Comparison of ENCODE assay signal across 22 cellular contexts in the genomic region with DNA sequence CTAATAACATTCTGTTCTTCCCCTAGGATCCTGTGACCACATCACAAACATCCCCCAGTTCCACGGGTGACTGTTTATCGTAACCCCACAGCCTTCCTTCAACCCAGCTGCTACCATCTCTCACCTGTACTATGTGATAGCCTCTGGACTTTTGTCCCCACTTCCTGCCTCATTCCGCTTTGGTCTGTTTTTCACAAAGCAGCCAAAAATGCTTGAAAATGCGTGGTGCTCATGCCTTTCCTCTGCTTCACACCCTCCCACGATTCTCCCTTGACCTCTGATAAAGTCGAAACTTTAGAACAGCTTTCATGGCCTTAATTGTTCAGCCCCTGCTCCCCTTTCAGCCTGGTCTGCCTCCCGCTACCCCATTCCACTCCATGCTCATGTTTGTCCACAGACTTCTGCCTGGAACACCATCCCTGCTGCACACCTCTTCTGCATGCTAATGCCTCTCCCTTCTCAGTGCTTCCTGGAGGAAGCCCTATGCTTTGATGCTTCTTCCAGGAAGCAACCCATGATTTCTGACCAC.
DNase-seq lines count a peak whose midpoint lies in the region; ATAC-seq, FAIRE-seq and TF ChIP-seq lines count a peak whose summit lies in the region.
"Had no signal": no experiment of that assay in that cellular context is flagged by ENCODE, and none has a peak within 500 bp of the region (broad histone marks: within the 10 kb centered on the region; RNA-seq: fewer than 3 reads in every experiment).

No MANE protein-coding gene starts in this region.

- H3K9me3 Mint-ChIP-seq in MCF 10A (ENCODE audit: unreplicated experiment), result no peaks in the 10 kb centered on the region

- TF ChIP-seq EP300 in HepG2 (IDR thresholded peaks at IDR 0.05; ENCODE audit: low read depth in 2 of 2, low read length in 2 of 2) (peak in 1 of 2 experiments; percentile 34; a peak in 1 of 4 replicates), HepG2 (CRISPR knock-in tag; IDR thresholded peaks at IDR 0.05; ENCODE audit: borderline replicate concordance) (no peak; the same call in 1 of the 2 replicates)

- intact Hi-C loops in HepG2 (cut with micrococcal nuclease; ENCODE audit: unreplicated experiment), result loop anchor here (1.0 to 5.0 kb wide), 7 partner anchors 34 to 223 kb away; a partner anchor contains a TSS
- intact Hi-C loops in MCF 10A (cut with micrococcal nuclease), result no loop called here

- H3K36me3 ChIP-seq in HepG2 (replicated peaks in 1 of 2; ENCODE audit: control insufficient read depth in 1 of 2, insufficient read depth in 2 of 2, low read length in 2 of 2), result no peaks in the 10 kb centered on the region

- H3K9ac ChIP-seq in HepG2 (ENCODE audit: insufficient read depth, low read depth, low read length), result peak overlapping the region; percentile 50
- H3K9ac ChIP-seq: GM23248, SK-N-SH had no signal

- H3K4me1 Mint-ChIP-seq in MCF 10A (ENCODE audit: insufficient read depth, unreplicated experiment), result no peaks in the 10 kb centered on the region
- H3K4me1 Mint-ChIP-seq: CD4-positive, alpha-beta memory T cell had no signal

- WGBS in HepG2 (ENCODE audit: low lambda C conversion rate), result 9% methylated on average over 7 of the region's 7 CpGs

- no peak overlapping the region for H2AFZ ChIP-seq in HepG2 (ENCODE audit: low read length)
- H2AFZ ChIP-seq: GM23248 had no signal

- BruUV-seq in HepG2 (replicated peaks; lab: Mats Ljungman, UMichigan) (no TSS peak), MCF 10A (replicated peaks; lab: Mats Ljungman, UMichigan) (no TSS peak)

- H3K27ac Mint-ChIP-seq in MCF 10A (ENCODE audit: low read depth, unreplicated experiment), result no peak overlapping the region
- H3K27ac Mint-ChIP-seq: CD4-positive, alpha-beta memory T cell had no signal

- H3K36me3 Mint-ChIP-seq in MCF 10A (ENCODE audit: insufficient read depth, unreplicated experiment), result no peaks in the 10 kb centered on the region
- H3K36me3 Mint-ChIP-seq: CD4-positive, alpha-beta memory T cell had no signal

- TF ChIP-seq POLR2A in HepG2 (IDR thresholded peaks at IDR 0.05; ENCODE audit: insufficient read depth in 1 of 2, low read depth in 2 of 2, low read length in 2 of 2), result no peak

- CTCF ChIA-PET in HepG2 (lab: Yijun Ruan, JAX; ENCODE audit: low intra/inter-chr PET ratio, low total read pairs), result no interaction called here
- CTCF ChIA-PET in MCF 10A (lab: Yijun Ruan, JAX), result interaction anchor here (0.6 kb wide), 1 partner anchor 492 kb away, joined by 3 read pairs; no protein-coding TSS in a partner anchor

- H3K9me3 ChIP-seq in HepG2 (ENCODE audit: low read length), result no peaks in the 10 kb centered on the region
- H3K9me3 ChIP-seq: SK-N-SH had no signal

- in situ Hi-C loops in HepG2 (cut with HindIII; ENCODE audit: extremely low pct_ligation_motif_present, low pct_unique_long_range_greater_than_20kb), result loop anchor here (5.0 kb wide), 1 partner anchor 94 kb away; no protein-coding TSS in a partner anchor

- no peaks in the 10 kb centered on the region for H3K79me2 ChIP-seq in HepG2 (ENCODE audit: insufficient read depth, low read length)

- peaks cover 94% of the 10 kb centered on the region for H3K4me1 ChIP-seq in HepG2 (ENCODE audit: insufficient read depth, low read length)

- POLR2A ChIA-PET in HepG2 (lab: Yijun Ruan, JAX), result interaction anchor here (0.6 to 2.6 kb wide), 10 partner anchors 19 to 166 kb away, joined by 3 to 20 read pairs (median 5); a partner anchor contains a TSS
- POLR2A ChIA-PET in MCF 10A (lab: Yijun Ruan, JAX), result interaction anchor here (0.6 kb wide), 1 partner anchor 1169 kb away, joined by 3 read pairs; no protein-coding TSS in a partner anchor

- TF ChIP-seq CTCF in HepG2 (CRISPR knock-in tag; IDR thresholded peaks at IDR 0.05) (no peak), omental fat pad (IDR thresholded peaks at IDR 0.05) (no peak), MCF 10A (IDR thresholded peaks at IDR 0.05; ENCODE audit: unreplicated experiment) (no peak)

- H4K20me1 ChIP-seq in HepG2 (ENCODE audit: insufficient read depth, low read length), result no peaks in the 10 kb centered on the region

- peak overlapping the region; percentile 52 for H3K4me2 ChIP-seq in HepG2 (ENCODE audit: low read depth, low read length)
- H3K4me2 ChIP-seq: SK-N-SH had no signal

- H3K27ac ChIP-seq in HepG2 (ENCODE audit: extremely low read length, insufficient read depth, low read length), result peak overlapping the region; percentile 80
- H3K27ac ChIP-seq: GM23248 had no signal

- H3K27me3 ChIP-seq in HepG2 (ENCODE audit: control insufficient read depth in 1 of 2, insufficient read depth in 2 of 2, low read length in 2 of 2), result no peaks in the 10 kb centered on the region

- peak; percentile 71 for FAIRE-seq in HepG2 (lab: Jason Lieb, UNC)
- FAIRE-seq: A204.1, D721Med, G401.6 had no signal

- peaks cover 11% of the 10 kb centered on the region for H3K27me3 Mint-ChIP-seq in MCF 10A (ENCODE audit: insufficient read depth, unreplicated experiment)
- H3K27me3 Mint-ChIP-seq: CD4-positive, alpha-beta memory T cell had no signal

- peak overlapping the region in 1 of 3 experiments; percentile 19; a peak in 1 of 6 replicates for H3K4me3 ChIP-seq in HepG2 (replicated peaks in 1 of 3; ENCODE audit: insufficient read depth in 1 of 3, low read depth in 2 of 3, low read length in 3 of 3)
- H3K4me3 ChIP-seq: GM23248 had no signal

- peak; percentile 48 for ATAC-seq in HepG2
- ATAC-seq in omental fat pad (ENCODE audit: low FRiP score), result peak; percentile 26
- ATAC-seq in HG02642 (IDR thresholded peaks at IDR 0.05; ENCODE audit: poor library complexity, unreplicated experiment), result no peak
- ATAC-seq: HCT116 had no signal

- no peak overlapping the region for H3K4me3 Mint-ChIP-seq in MCF 10A (ENCODE audit: unreplicated experiment)
- H3K4me3 Mint-ChIP-seq: CD4-positive, alpha-beta memory T cell had no signal

- peak; percentile 48 for DNase-seq in COLO668 (lab: John Stamatoyannopoulos, UW; ENCODE audit: unreplicated experiment)
- DNase-seq in NCI-H69 (lab: John Stamatoyannopoulos, UW), result peak; percentile 39
- DNase-seq in HepG2 (ENCODE audit: low spot score), result peak; percentile 53
- no peak for DNase-seq in omental fat pad (ENCODE audit: low spot score)
- no peak for DNase-seq in EL
- no peak for DNase-seq in MCF 10A (ENCODE audit: unreplicated experiment)
- DNase-seq: CD4-positive, alpha-beta memory T cell; DMS79 treated with DMSO at 0.1 percent for 48 hours; GM23248; KG1; NCI-H187 treated with DMSO at 0.1 percent for 48 hours; NCI-H345; NCI-H524 treated with DMSO at 0.1 percent for 48 hours; PC-3; RPMI8226; SHP77 treated with DMSO at 0.1 percent for 48 hours; SK-N-SH had no signal

- TF ChIP-seq RAD21 in HepG2 (CRISPR knock-in tag; IDR thresholded peaks at IDR 0.05), result no peak

TF ChIP-seq in HepG2, 621 proteins besides CTCF, POLR2A, EP300 and RAD21 (continues in another document):
- TF ChIP-seq ETV5 (CRISPR knock-in tag; IDR thresholded peaks at IDR 0.05; ENCODE audit: borderline replicate concordance) (peak; percentile 78; the same call in 1 of the 2 replicates), ZNF788 (CRISPR knock-in tag; IDR thresholded peaks at IDR 0.05; ENCODE audit: borderline replicate concordance) (0 out of 2 replicates have a peak, but pooled peaks have one; percentile 64), ZNF747 (CRISPR knock-in tag; IDR thresholded peaks at IDR 0.05; ENCODE audit: borderline replicate concordance) (no peak)
- TF ChIP-seq, protein P1, sequence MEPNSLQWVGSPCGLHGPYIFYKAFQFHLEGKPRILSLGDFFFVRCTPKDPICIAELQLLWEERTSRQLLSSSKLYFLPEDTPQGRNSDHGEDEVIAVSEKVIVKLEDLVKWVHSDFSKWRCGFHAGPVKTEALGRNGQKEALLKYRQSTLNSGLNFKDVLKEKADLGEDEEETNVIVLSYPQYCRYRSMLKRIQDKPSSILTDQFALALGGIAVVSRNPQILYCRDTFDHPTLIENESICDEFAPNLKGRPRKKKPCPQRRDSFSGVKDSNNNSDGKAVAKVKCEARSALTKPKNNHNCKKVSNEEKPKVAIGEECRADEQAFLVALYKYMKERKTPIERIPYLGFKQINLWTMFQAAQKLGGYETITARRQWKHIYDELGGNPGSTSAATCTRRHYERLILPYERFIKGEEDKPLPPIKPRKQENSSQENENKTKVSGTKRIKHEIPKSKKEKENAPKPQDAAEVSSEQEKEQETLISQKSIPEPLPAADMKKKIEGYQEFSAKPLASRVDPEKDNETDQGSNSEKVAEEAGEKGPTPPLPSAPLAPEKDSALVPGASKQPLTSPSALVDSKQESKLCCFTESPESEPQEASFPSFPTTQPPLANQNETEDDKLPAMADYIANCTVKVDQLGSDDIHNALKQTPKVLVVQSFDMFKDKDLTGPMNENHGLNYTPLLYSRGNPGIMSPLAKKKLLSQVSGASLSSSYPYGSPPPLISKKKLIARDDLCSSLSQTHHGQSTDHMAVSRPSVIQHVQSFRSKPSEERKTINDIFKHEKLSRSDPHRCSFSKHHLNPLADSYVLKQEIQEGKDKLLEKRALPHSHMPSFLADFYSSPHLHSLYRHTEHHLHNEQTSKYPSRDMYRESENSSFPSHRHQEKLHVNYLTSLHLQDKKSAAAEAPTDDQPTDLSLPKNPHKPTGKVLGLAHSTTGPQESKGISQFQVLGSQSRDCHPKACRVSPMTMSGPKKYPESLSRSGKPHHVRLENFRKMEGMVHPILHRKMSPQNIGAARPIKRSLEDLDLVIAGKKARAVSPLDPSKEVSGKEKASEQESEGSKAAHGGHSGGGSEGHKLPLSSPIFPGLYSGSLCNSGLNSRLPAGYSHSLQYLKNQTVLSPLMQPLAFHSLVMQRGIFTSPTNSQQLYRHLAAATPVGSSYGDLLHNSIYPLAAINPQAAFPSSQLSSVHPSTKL (CRISPR knock-in tag; IDR thresholded peaks at IDR 0.05), result peak; percentile 76
- TF ChIP-seq, protein P2, sequence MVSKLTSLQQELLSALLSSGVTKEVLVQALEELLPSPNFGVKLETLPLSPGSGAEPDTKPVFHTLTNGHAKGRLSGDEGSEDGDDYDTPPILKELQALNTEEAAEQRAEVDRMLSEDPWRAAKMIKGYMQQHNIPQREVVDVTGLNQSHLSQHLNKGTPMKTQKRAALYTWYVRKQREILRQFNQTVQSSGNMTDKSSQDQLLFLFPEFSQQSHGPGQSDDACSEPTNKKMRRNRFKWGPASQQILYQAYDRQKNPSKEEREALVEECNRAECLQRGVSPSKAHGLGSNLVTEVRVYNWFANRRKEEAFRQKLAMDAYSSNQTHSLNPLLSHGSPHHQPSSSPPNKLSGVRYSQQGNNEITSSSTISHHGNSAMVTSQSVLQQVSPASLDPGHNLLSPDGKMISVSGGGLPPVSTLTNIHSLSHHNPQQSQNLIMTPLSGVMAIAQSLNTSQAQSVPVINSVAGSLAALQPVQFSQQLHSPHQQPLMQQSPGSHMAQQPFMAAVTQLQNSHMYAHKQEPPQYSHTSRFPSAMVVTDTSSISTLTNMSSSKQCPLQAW (CRISPR knock-in tag; IDR thresholded peaks at IDR 0.05), result 0 out of 2 replicates have a peak, but pooled peaks have one; percentile 21

Comparison
In these comparisons a context has a peak if more than half of its experiments do, and no peak if none do; other contexts are left out.
1. DNase-seq: peak in COLO668 (single experiment), NCI-H69 (single experiment) and HepG2 (single experiment); none in omental fat pad (single experiment), EL (single experiment) and MCF 10A (single experiment).